ENCODE assay signal across 1 cellular context in the genomic region with DNA sequence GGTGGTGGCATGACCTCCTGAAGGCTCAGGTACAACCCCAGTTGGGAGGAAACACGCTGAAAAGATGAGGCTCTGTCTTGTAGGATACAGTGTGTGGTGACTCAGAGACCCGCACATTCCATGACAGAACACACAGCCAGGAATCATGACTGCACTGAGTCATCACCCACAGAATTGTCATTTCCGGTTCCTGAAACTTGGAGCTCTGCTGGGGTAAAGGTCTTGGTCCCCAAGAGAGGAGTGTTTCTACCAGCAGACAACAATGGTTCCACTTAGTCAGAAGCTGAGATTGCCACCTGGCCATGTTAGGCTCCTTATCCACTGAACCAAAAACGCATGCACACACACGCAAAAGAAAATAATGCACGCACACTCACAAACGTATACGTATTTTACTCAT.
A peak's percentile ranks its signal among the peaks of the same experiment; 100 is the strongest.
TF ChIP-seq lines count a peak whose summit lies in the region.

No MANE protein-coding gene starts in this region.

TF ChIP-seq in K562, 482 proteins besides CTCF, POLR2A, EP300 and RAD21 (continues in another document):
- TF ChIP-seq NR2C2 (CRISPR knock-in tag; IDR thresholded peaks at IDR 0.05) (no peak), NR2C2 (tag; IDR thresholded peaks at IDR 0.05) (peak; percentile 20; the same call in 1 of the 2 replicates), CHCHD3 (CRISPR knock-in tag; IDR thresholded peaks at IDR 0.05) (no peak), GTF2E2 (tag; IDR thresholded peaks at IDR 0.05) (no peak), ZNF23 (CRISPR knock-in tag; IDR thresholded peaks at IDR 0.05) (no peak), OTX1 (CRISPR knock-in tag; IDR thresholded peaks at IDR 0.05) (no peak), FOXK1 (CRISPR knock-in tag; IDR thresholded peaks at IDR 0.05; ENCODE audit: borderline replicate concordance) (no peak), FOS (IDR thresholded peaks at IDR 0.05; ENCODE audit: extremely low read depth, insufficient read length) (no peak), TFAM (CRISPR knock-in tag; conservative IDR thresholded peaks at IDR 0.05) (no peak), LEF1 (IDR thresholded peaks at IDR 0.05) (no peak), CREM (IDR thresholded peaks at IDR 0.05; ENCODE audit: low read depth) (peak; percentile 26; the same call in 1 of the 2 replicates), NCOA4 (IDR thresholded peaks at IDR 0.05; ENCODE audit: partially characterized antibody) (no peak), RFX5 (IDR thresholded peaks at IDR 0.05; ENCODE audit: low read depth, low read length) (no peak), STAT5A (IDR thresholded peaks at IDR 0.05; ENCODE audit: borderline replicate concordance, low read length) (no peak), SRSF9 (IDR thresholded peaks at IDR 0.05; ENCODE audit: borderline replicate concordance, low read depth, low read length) (no peak), RBM22 (IDR thresholded peaks at IDR 0.05; ENCODE audit: low read depth, low read length, poor library complexity, severe bottlenecking) (no peak), SIX5 (IDR thresholded peaks at IDR 0.05; ENCODE audit: borderline replicate concordance in 1 of 2, insufficient read depth in 1 of 2, low read depth in 1 of 2, low read length in 2 of 2) (no peak), HDAC6 (IDR thresholded peaks at IDR 0.05; ENCODE audit: low read depth, low read length) (no peak), CBFA2T3 (IDR thresholded peaks at IDR 0.05) (no peak), ZNF699 (CRISPR knock-in tag; IDR thresholded peaks at IDR 0.05; ENCODE audit: insufficient replicate concordance) (no peak), TBP (optimal IDR thresholded peaks at IDR 0.05; ENCODE audit: low read depth, low read length) (no peak), THRAP3 (IDR thresholded peaks at IDR 0.05; ENCODE audit: borderline replicate concordance) (no peak), ILF3 (IDR thresholded peaks at IDR 0.05; ENCODE audit: borderline replicate concordance) (no peak), ZNF41 (CRISPR knock-in tag; conservative IDR thresholded peaks at IDR 0.05) (no peak), GABPA (tag; conservative IDR thresholded peaks at IDR 0.05; ENCODE audit: low read depth) (peak; percentile 62), TSC22D4 (tag; IDR thresholded peaks at IDR 0.05) (no peak), WHSC1 (IDR thresholded peaks at IDR 0.05; ENCODE audit: low read length) (no peak), SMAD3 (CRISPR knock-in tag; conservative IDR thresholded peaks at IDR 0.05) (no peak), GTF2A2 (tag; IDR thresholded peaks at IDR 0.05) (no peak), SP2 (IDR thresholded peaks at IDR 0.05; ENCODE audit: extremely low read depth, low read depth, low read length, poor library complexity, severe bottlenecking) (no peak), GABPB1 (CRISPR knock-in tag; IDR thresholded peaks at IDR 0.05) (0 out of 2 replicates have a peak, but pooled peaks have one; percentile 32), KLF1 (tag; IDR thresholded peaks at IDR 0.05) (no peak), GATA2 (CRISPR knock-in tag; IDR thresholded peaks at IDR 0.05) (no peak)
- TF ChIP-seq, protein P1, sequence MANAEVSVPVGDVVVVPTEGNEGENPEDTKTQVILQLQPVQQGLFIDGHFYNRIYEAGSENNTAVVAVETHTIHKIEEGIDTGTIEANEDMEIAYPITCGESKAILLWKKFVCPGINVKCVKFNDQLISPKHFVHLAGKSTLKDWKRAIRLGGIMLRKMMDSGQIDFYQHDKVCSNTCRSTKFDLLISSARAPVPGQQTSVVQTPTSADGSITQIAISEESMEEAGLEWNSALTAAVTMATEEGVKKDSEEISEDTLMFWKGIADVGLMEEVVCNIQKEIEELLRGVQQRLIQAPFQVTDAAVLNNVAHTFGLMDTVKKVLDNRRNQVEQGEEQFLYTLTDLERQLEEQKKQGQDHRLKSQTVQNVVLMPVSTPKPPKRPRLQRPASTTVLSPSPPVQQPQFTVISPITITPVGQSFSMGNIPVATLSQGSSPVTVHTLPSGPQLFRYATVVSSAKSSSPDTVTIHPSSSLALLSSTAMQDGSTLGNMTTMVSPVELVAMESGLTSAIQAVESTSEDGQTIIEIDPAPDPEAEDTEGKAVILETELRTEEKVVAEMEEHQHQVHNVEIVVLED (CRISPR knock-in tag; IDR thresholded peaks at IDR 0.05) = no peak
- TF ChIP-seq, protein P2, sequence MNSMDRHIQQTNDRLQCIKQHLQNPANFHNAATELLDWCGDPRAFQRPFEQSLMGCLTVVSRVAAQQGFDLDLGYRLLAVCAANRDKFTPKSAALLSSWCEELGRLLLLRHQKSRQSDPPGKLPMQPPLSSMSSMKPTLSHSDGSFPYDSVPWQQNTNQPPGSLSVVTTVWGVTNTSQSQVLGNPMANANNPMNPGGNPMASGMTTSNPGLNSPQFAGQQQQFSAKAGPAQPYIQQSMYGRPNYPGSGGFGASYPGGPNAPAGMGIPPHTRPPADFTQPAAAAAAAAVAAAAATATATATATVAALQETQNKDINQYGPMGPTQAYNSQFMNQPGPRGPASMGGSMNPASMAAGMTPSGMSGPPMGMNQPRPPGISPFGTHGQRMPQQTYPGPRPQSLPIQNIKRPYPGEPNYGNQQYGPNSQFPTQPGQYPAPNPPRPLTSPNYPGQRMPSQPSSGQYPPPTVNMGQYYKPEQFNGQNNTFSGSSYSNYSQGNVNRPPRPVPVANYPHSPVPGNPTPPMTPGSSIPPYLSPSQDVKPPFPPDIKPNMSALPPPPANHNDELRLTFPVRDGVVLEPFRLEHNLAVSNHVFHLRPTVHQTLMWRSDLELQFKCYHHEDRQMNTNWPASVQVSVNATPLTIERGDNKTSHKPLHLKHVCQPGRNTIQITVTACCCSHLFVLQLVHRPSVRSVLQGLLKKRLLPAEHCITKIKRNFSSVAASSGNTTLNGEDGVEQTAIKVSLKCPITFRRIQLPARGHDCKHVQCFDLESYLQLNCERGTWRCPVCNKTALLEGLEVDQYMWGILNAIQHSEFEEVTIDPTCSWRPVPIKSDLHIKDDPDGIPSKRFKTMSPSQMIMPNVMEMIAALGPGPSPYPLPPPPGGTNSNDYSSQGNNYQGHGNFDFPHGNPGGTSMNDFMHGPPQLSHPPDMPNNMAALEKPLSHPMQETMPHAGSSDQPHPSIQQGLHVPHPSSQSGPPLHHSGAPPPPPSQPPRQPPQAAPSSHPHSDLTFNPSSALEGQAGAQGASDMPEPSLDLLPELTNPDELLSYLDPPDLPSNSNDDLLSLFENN (IDR thresholded peaks at IDR 0.05; ENCODE audit: low read depth in 2 of 2, low read length in 2 of 2) = no peak
- TF ChIP-seq, protein P3, sequence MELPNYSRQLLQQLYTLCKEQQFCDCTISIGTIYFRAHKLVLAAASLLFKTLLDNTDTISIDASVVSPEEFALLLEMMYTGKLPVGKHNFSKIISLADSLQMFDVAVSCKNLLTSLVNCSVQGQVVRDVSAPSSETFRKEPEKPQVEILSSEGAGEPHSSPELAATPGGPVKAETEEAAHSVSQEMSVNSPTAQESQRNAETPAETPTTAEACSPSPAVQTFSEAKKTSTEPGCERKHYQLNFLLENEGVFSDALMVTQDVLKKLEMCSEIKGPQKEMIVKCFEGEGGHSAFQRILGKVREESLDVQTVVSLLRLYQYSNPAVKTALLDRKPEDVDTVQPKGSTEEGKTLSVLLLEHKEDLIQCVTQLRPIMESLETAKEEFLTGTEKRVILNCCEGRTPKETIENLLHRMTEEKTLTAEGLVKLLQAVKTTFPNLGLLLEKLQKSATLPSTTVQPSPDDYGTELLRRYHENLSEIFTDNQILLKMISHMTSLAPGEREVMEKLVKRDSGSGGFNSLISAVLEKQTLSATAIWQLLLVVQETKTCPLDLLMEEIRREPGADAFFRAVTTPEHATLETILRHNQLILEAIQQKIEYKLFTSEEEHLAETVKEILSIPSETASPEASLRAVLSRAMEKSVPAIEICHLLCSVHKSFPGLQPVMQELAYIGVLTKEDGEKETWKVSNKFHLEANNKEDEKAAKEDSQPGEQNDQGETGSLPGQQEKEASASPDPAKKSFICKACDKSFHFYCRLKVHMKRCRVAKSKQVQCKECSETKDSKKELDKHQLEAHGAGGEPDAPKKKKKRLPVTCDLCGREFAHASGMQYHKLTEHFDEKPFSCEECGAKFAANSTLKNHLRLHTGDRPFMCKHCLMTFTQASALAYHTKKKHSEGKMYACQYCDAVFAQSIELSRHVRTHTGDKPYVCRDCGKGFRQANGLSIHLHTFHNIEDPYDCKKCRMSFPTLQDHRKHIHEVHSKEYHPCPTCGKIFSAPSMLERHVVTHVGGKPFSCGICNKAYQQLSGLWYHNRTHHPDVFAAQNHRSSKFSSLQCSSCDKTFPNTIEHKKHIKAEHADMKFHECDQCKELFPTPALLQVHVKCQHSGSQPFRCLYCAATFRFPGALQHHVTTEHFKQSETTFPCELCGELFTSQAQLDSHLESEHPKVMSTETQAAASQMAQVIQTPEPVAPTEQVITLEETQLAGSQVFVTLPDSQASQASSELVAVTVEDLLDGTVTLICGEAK (IDR thresholded peaks at IDR 0.05) = peak; percentile 62; the same call in 1 of the 2 replicates
- TF ChIP-seq, protein P3 (CRISPR knock-in tag; IDR thresholded peaks at IDR 0.05) = no peak
- TF ChIP-seq, protein P4, sequence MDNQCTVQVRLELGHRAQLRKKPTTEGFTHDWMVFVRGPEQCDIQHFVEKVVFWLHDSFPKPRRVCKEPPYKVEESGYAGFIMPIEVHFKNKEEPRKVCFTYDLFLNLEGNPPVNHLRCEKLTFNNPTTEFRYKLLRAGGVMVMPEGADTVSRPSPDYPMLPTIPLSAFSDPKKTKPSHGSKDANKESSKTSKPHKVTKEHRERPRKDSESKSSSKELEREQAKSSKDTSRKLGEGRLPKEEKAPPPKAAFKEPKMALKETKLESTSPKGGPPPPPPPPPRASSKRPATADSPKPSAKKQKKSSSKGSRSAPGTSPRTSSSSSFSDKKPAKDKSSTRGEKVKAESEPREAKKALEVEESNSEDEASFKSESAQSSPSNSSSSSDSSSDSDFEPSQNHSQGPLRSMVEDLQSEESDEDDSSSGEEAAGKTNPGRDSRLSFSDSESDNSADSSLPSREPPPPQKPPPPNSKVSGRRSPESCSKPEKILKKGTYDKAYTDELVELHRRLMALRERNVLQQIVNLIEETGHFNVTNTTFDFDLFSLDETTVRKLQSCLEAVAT (IDR thresholded peaks at IDR 0.05) = no peak
- TF ChIP-seq, protein P5, sequence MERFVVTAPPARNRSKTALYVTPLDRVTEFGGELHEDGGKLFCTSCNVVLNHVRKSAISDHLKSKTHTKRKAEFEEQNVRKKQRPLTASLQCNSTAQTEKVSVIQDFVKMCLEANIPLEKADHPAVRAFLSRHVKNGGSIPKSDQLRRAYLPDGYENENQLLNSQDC (CRISPR knock-in tag; IDR thresholded peaks at IDR 0.05) = no peak
- TF ChIP-seq, protein P6, sequence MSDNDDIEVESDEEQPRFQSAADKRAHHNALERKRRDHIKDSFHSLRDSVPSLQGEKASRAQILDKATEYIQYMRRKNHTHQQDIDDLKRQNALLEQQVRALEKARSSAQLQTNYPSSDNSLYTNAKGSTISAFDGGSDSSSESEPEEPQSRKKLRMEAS (CRISPR knock-in tag; IDR thresholded peaks at IDR 0.05) = no peak
- TF ChIP-seq, protein P7, sequence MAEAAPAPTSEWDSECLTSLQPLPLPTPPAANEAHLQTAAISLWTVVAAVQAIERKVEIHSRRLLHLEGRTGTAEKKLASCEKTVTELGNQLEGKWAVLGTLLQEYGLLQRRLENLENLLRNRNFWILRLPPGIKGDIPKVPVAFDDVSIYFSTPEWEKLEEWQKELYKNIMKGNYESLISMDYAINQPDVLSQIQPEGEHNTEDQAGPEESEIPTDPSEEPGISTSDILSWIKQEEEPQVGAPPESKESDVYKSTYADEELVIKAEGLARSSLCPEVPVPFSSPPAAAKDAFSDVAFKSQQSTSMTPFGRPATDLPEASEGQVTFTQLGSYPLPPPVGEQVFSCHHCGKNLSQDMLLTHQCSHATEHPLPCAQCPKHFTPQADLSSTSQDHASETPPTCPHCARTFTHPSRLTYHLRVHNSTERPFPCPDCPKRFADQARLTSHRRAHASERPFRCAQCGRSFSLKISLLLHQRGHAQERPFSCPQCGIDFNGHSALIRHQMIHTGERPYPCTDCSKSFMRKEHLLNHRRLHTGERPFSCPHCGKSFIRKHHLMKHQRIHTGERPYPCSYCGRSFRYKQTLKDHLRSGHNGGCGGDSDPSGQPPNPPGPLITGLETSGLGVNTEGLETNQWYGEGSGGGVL (CRISPR knock-in tag; IDR thresholded peaks at IDR 0.05) = no peak
- TF ChIP-seq, protein P8, sequence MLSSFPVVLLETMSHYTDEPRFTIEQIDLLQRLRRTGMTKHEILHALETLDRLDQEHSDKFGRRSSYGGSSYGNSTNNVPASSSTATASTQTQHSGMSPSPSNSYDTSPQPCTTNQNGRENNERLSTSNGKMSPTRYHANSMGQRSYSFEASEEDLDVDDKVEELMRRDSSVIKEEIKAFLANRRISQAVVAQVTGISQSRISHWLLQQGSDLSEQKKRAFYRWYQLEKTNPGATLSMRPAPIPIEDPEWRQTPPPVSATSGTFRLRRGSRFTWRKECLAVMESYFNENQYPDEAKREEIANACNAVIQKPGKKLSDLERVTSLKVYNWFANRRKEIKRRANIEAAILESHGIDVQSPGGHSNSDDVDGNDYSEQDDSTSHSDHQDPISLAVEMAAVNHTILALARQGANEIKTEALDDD (IDR thresholded peaks at IDR 0.05) = no peak
